2 cellular contexts compared by ENCODE assay signal in genomic region chr1:161307230-161307768, GRCh38.
TF ChIP-seq lines count a peak whose summit lies in the region.

No MANE protein-coding gene starts in this region.

TF ChIP-seq in GM23338, 12 proteins besides CTCF, POLR2A, EP300 and RAD21:
- no peak for TF ChIP-seq JUNB (IDR thresholded peaks at IDR 0.05; ENCODE audit: unreplicated experiment)
- TF ChIP-seq EZH2phosphoT487 (IDR thresholded peaks at IDR 0.05; ENCODE audit: unreplicated experiment), result no peak
- TF ChIP-seq ETS1 (IDR thresholded peaks at IDR 0.05), result no peak
- no peak for TF ChIP-seq CREB1 (CRISPR knock-in tag; IDR thresholded peaks at IDR 0.05; ENCODE audit: low read depth)
- TF ChIP-seq ZNF114 (CRISPR knock-in tag; IDR thresholded peaks at IDR 0.05), result no peak
- TF ChIP-seq STAT1 (IDR thresholded peaks at IDR 0.05; ENCODE audit: unreplicated experiment), result no peak
- TF ChIP-seq REST (IDR thresholded peaks at IDR 0.05; ENCODE audit: unreplicated experiment), result no peak
- TF ChIP-seq POLR2AphosphoS5 (IDR thresholded peaks at IDR 0.05; ENCODE audit: low read depth), result no peak
- no peak for TF ChIP-seq ZNF331 (CRISPR knock-in tag; IDR thresholded peaks at IDR 0.05; ENCODE audit: low read depth)
- TF ChIP-seq EZH2 (IDR thresholded peaks at IDR 0.05; ENCODE audit: low read depth, unreplicated experiment), result no peak
- TF ChIP-seq ZNF462 (CRISPR knock-in tag; IDR thresholded peaks at IDR 0.05), result no peak
- TF ChIP-seq NANOG (IDR thresholded peaks at IDR 0.05; ENCODE audit: borderline replicate concordance), result no peak

TF ChIP-seq in HepG2, 621 proteins besides CTCF, POLR2A, EP300 and RAD21:
- TF ChIP-seq ZNF232 (CRISPR knock-in tag; IDR thresholded peaks at IDR 0.05; ENCODE audit: borderline replicate concordance), result no peak
- peak; percentile 70 for TF ChIP-seq NR2C2 (CRISPR knock-in tag; IDR thresholded peaks at IDR 0.05; ENCODE audit: borderline replicate concordance)
- peak; percentile 66; the same call in 1 of the 2 replicates for TF ChIP-seq NFE2 (CRISPR knock-in tag; IDR thresholded peaks at IDR 0.05)
- TF ChIP-seq NR2F6 (IDR thresholded peaks at IDR 0.05), result peak; percentile 52; the same call in 1 of the 2 replicates
- peak; percentile 80; the same call in 1 of the 2 replicates for TF ChIP-seq NR2F6 (CRISPR knock-in tag; IDR thresholded peaks at IDR 0.05)
- TF ChIP-seq NFE2L2 (IDR thresholded peaks at IDR 0.05; ENCODE audit: low read length), result peak; percentile 71; the same call in 1 of the 2 replicates
- TF ChIP-seq ZNF761 (CRISPR knock-in tag; conservative IDR thresholded peaks at IDR 0.05), result no peak
- no peak for TF ChIP-seq ZNF414 (CRISPR knock-in tag; IDR thresholded peaks at IDR 0.05)
- peak; percentile 28; the same call in 1 of the 2 replicates for TF ChIP-seq POLR2G (IDR thresholded peaks at IDR 0.05; ENCODE audit: low read depth, low read length)
- peak; percentile 55 for TF ChIP-seq ZNF687 (CRISPR knock-in tag; IDR thresholded peaks at IDR 0.05)
- TF ChIP-seq GABPA (IDR thresholded peaks at IDR 0.05; ENCODE audit: low read depth, low read length), result no peak
- TF ChIP-seq GABPA (CRISPR knock-in tag; IDR thresholded peaks at IDR 0.05; ENCODE audit: low read depth), result peak; percentile 77
- no peak for TF ChIP-seq ZNF672 (CRISPR knock-in tag; IDR thresholded peaks at IDR 0.05)
- no peak for TF ChIP-seq STAT6 (CRISPR knock-in tag; IDR thresholded peaks at IDR 0.05; ENCODE audit: borderline replicate concordance)
- TF ChIP-seq NR2F1 (CRISPR knock-in tag; IDR thresholded peaks at IDR 0.05), result peak in 1 of 2 experiments; percentile 61; a peak in 1 of 4 replicates
- TF ChIP-seq SP5 (CRISPR knock-in tag; IDR thresholded peaks at IDR 0.05; ENCODE audit: borderline replicate concordance, low read depth), result no peak
- no peak for TF ChIP-seq PTBP1 (IDR thresholded peaks at IDR 0.05; ENCODE audit: low read depth, low read length, poor library complexity, severe bottlenecking)
- TF ChIP-seq MAFK (conservative IDR thresholded peaks at IDR 0.05 in 1 of 2, IDR thresholded peaks at IDR 0.05 in 1 of 2; ENCODE audit: low read length in 2 of 2), result peak in 1 of 2 experiments; percentile 24; a peak in 1 of 4 replicates
- 0 out of 2 replicates have a peak, but pooled peaks have one; percentile 6 for TF ChIP-seq ETV5 (CRISPR knock-in tag; IDR thresholded peaks at IDR 0.05; ENCODE audit: borderline replicate concordance)
- no peak for TF ChIP-seq CBX2 (IDR thresholded peaks at IDR 0.05; ENCODE audit: low read depth, low read length)
- TF ChIP-seq CBX2 (CRISPR knock-in tag; IDR thresholded peaks at IDR 0.05; ENCODE audit: low read depth), result no peak
- TF ChIP-seq FOSL2 (CRISPR knock-in tag; IDR thresholded peaks at IDR 0.05), result peak; percentile 80
